Comparison of ENCODE assay signal across 1 cellular context in genomic region chr6:113381232-113381631, GRCh38.
TF ChIP-seq lines count a peak whose summit lies in the region.

No MANE protein-coding gene starts in this region.

TF ChIP-seq in HCT116, 20 proteins besides CTCF, POLR2A, EP300 and RAD21 (continued from another document):
- no peak for TF ChIP-seq ZBTB33 (IDR thresholded peaks at IDR 0.05; ENCODE audit: extremely low read depth, insufficient replicate concordance, low read length)
- no peak for TF ChIP-seq MAX (IDR thresholded peaks at IDR 0.05)
- TF ChIP-seq SP1 (IDR thresholded peaks at IDR 0.05; ENCODE audit: low read depth): no peak
- TF ChIP-seq CEBPB (IDR thresholded peaks at IDR 0.05; ENCODE audit: low read depth): no peak
- no peak for TF ChIP-seq EGR1 (IDR thresholded peaks at IDR 0.05; ENCODE audit: low read depth)
- TF ChIP-seq FOSL1 (IDR thresholded peaks at IDR 0.05; ENCODE audit: low read depth): no peak
- no peak for TF ChIP-seq JUND (IDR thresholded peaks at IDR 0.05)
- no peak for TF ChIP-seq EZH2phosphoT487 (IDR thresholded peaks at IDR 0.05; ENCODE audit: borderline replicate concordance)
- no peak for TF ChIP-seq ATF3 (IDR thresholded peaks at IDR 0.05)
TF ChIP-seq in HCT116: peak in this region for 0.
